9 cellular contexts compared by ENCODE assay signal in genomic region chr20:59598625-59599310, GRCh38. TPM values are rescaled to one million over a fixed set of nuclear protein-coding genes. Genes with fewer than 3 reads are reported as not detected.
A peak's percentile ranks its signal among the peaks of the same experiment; 100 is the strongest.
DNase-seq lines count a peak whose midpoint lies in the region; ATAC-seq and TF ChIP-seq lines count a peak whose summit lies in the region.
"Had no signal": no experiment of that assay in that cellular context is flagged by ENCODE, and none has a peak within 500 bp of the region (broad histone marks: within the 10 kb centered on the region; RNA-seq: fewer than 3 reads in every experiment).

No MANE protein-coding gene starts in this region.

- no peak overlapping the region for H4K91ac ChIP-seq in mesenchymal stem cell (ENCODE audit: low read length)

- H3K27me3 ChIP-seq in Caco-2 (replicated peaks; ENCODE audit: control insufficient read depth, insufficient read depth, low read length) (peaks cover 8% of the 10 kb centered on the region), left ventricle myocardium inferior (ENCODE audit: low read depth) (peaks cover 54% of the 10 kb centered on the region), mesenchymal stem cell (ENCODE audit: control insufficient read depth in 1 of 2, insufficient read depth in 1 of 2, low read length in 2 of 2) (peaks cover 0 to 83% of the 10 kb centered on the region in 2 experiments)

- no peak overlapping the region for H3K4me2 ChIP-seq in mesenchymal stem cell (ENCODE audit: low read length, poor library complexity, severe bottlenecking)

- H4K8ac ChIP-seq in mesenchymal stem cell (ENCODE audit: low read length) = no peak overlapping the region

- ATAC-seq in GM21529 (IDR thresholded peaks at IDR 0.05; ENCODE audit: unreplicated experiment) (peak; percentile 65), esophagus mucosa (no peak)
- ATAC-seq: naive thymus-derived CD4-positive, alpha-beta T cell had no signal

- H3K4me3 Mint-ChIP-seq in Caco-2 (ENCODE audit: unreplicated experiment) = no peak overlapping the region
- H3K4me3 Mint-ChIP-seq: naive thymus-derived CD4-positive, alpha-beta T cell had no signal

- H3K9me3 ChIP-seq in Caco-2 (no peaks in the 10 kb centered on the region), left ventricle myocardium inferior (replicated peaks) (no peaks in the 10 kb centered on the region), mesenchymal stem cell (ENCODE audit: control insufficient read depth, low read length) (no peaks in the 10 kb centered on the region)

- H3K9ac ChIP-seq in mesenchymal stem cell (ENCODE audit: low read length) = no peak overlapping the region

- CTCF ChIA-PET in Caco-2 (lab: Charles Lee) = interaction anchor here (0.8 to 1.7 kb wide), 4 partner anchors 28 to 154 kb away, joined by 3 to 6 read pairs (median 3); no protein-coding TSS in a partner anchor

- no peaks in the 10 kb centered on the region for H3K36me3 Mint-ChIP-seq in Caco-2 (ENCODE audit: insufficient read depth, unreplicated experiment)
- H3K36me3 Mint-ChIP-seq: naive thymus-derived CD4-positive, alpha-beta T cell had no signal

- no peaks in the 10 kb centered on the region for H3K4me1 Mint-ChIP-seq in Caco-2 (ENCODE audit: low read depth, unreplicated experiment)

- intact Hi-C loops in Caco-2 (cut with micrococcal nuclease; ENCODE audit: unreplicated experiment) = loop anchor here (1.0 kb wide), 1 partner anchor 153 kb away; no protein-coding TSS in a partner anchor
- intact Hi-C loops in left ventricle myocardium inferior (cut with micrococcal nuclease) = loop anchor here (10.0 kb wide), 1 partner anchor 156 kb away; no protein-coding TSS in a partner anchor

- POLR2A ChIA-PET in Caco-2 (lab: Charles Lee) = no interaction called here

- peak; percentile 99 for TF ChIP-seq CTCF in Caco-2 (IDR thresholded peaks at IDR 0.05; ENCODE audit: insufficient read depth in 1 of 2, low read depth in 1 of 2, low read length in 1 of 2, severe bottlenecking in 1 of 2, unreplicated experiment in 1 of 2)
- peak; percentile 78 for TF ChIP-seq CTCF in left ventricle myocardium inferior (IDR thresholded peaks at IDR 0.05; ENCODE audit: borderline replicate concordance)

- H3K9me3 Mint-ChIP-seq in Caco-2 (ENCODE audit: unreplicated experiment) = no peaks in the 10 kb centered on the region
- H3K9me3 Mint-ChIP-seq: naive thymus-derived CD4-positive, alpha-beta T cell had no signal

- H2BK15ac ChIP-seq in mesenchymal stem cell (ENCODE audit: low read depth, poor library complexity, severe bottlenecking) = no peak overlapping the region

- no peak overlapping the region for H3K4ac ChIP-seq in mesenchymal stem cell (ENCODE audit: low read depth in 1 of 2, low read length in 2 of 2)

- H3K23ac ChIP-seq in mesenchymal stem cell (ENCODE audit: low read length in 2 of 2) = no peak overlapping the region

- H3K27ac Mint-ChIP-seq in Caco-2 (ENCODE audit: unreplicated experiment) = no peak overlapping the region
- H3K27ac Mint-ChIP-seq: naive thymus-derived CD4-positive, alpha-beta T cell had no signal

- 52% methylated on average over 10 of the region's 13 CpGs for WGBS in mesenchymal stem cell

- no peaks in the 10 kb centered on the region for H3K36me3 ChIP-seq in Caco-2 (ENCODE audit: control insufficient read depth, insufficient read depth, low read length)
- H3K36me3 ChIP-seq in left ventricle myocardium inferior = no peaks in the 10 kb centered on the region
- no peaks in the 10 kb centered on the region for H3K36me3 ChIP-seq in mesenchymal stem cell (ENCODE audit: control insufficient read depth in 1 of 2, insufficient read depth in 2 of 2, low read depth in 1 of 2, low read length in 2 of 2)

- H2BK5ac ChIP-seq in mesenchymal stem cell (ENCODE audit: low read depth, low read length, poor library complexity, severe bottlenecking) = no peak overlapping the region

- no peak overlapping the region for H2AFZ ChIP-seq in mesenchymal stem cell (ENCODE audit: low read depth, low read length)

- H3K14ac ChIP-seq in mesenchymal stem cell (ENCODE audit: low read length in 2 of 2) = no peak overlapping the region

- no peak overlapping the region for H3K27ac ChIP-seq in left ventricle myocardium inferior (replicated peaks)
- no peak overlapping the region for H3K27ac ChIP-seq in mesenchymal stem cell (ENCODE audit: low read length, poor library complexity, severe bottlenecking)

- H2BK120ac ChIP-seq in mesenchymal stem cell (ENCODE audit: low read depth, low read length) = no peak overlapping the region

- H2BK12ac ChIP-seq in mesenchymal stem cell (ENCODE audit: low read length in 2 of 2) = no peak overlapping the region

- H3K27me3 Mint-ChIP-seq in Caco-2 (ENCODE audit: insufficient read depth, unreplicated experiment) = peaks cover 55% of the 10 kb centered on the region

- no TSS peak for BruUV-seq in Caco-2 (replicated peaks; lab: Mats Ljungman, UMichigan)

- no peak overlapping the region for H2AK5ac ChIP-seq in mesenchymal stem cell (ENCODE audit: low read length, severe bottlenecking)

- H3K4me1 ChIP-seq in Caco-2 (no peaks in the 10 kb centered on the region), left ventricle myocardium inferior (peaks cover 7% of the 10 kb centered on the region), mesenchymal stem cell (ENCODE audit: control insufficient read depth, insufficient read depth, low read depth, low read length) (no peaks in the 10 kb centered on the region)

- no peak overlapping the region for H3K4me3 ChIP-seq in Caco-2 (ENCODE audit: low read depth, low read length)
- H3K4me3 ChIP-seq in left ventricle myocardium inferior = no peak overlapping the region
- H3K4me3 ChIP-seq in mesenchymal stem cell (ENCODE audit: insufficient read depth in 1 of 2, low read depth in 1 of 2, low read length in 2 of 2) = no peak overlapping the region

- peak in 1 of 2 experiments; percentile 79 for DNase-seq in Caco-2
- peak; percentile 61 for DNase-seq in NCI-H2171 treated with DMSO at 0.1 percent for 48 hours (lab: John Stamatoyannopoulos, UW)
- peak; percentile 74 for DNase-seq in activated CD8-positive, alpha-beta memory T cell treated with anti-CD3 and anti-CD28 coated beads, Interleukin-2, amount 50 U/mL, for 48 hours
- peak; percentile 35 for DNase-seq in left ventricle myocardium inferior
- peak; percentile 19 for DNase-seq in stimulated activated CD4-positive, alpha-beta T cell treated with anti-CD3 and anti-CD28 coated beads, Interleukin-12 subunit alpha, Interleukin-12 subunit beta, amount 100 ng/mL, for 4 hours
- DNase-seq in mesenchymal stem cell = no peak

- no peak overlapping the region for H3K18ac ChIP-seq in mesenchymal stem cell (ENCODE audit: low read depth in 1 of 2, low read length in 2 of 2)

- no peaks in the 10 kb centered on the region for H3K79me1 ChIP-seq in mesenchymal stem cell (replicated peaks; ENCODE audit: low read length, poor library complexity, severe bottlenecking)

RNA-seq across cellular contexts. Expression of gene PHACTR3, which starts 5.6 kb away (rescaled TPM):
- total RNA-seq in Caco-2 (2022) = 0.11 TPM in 1 of 2 replicates, not detected in the other
- total RNA-seq in left ventricle myocardium inferior = 4.3 TPM
- not detected for polyA plus RNA-seq in mesenchymal stem cell (2013, experiment 1 of 2)
- not detected for polyA plus RNA-seq in mesenchymal stem cell (2013, experiment 2 of 2)
- not detected for total RNA-seq in esophagus mucosa
- polyA plus RNA-seq: naive thymus-derived CD4-positive, alpha-beta T cell had no signal
